Comparison of ENCODE assay signal across 1 cellular context in the genomic region with DNA sequence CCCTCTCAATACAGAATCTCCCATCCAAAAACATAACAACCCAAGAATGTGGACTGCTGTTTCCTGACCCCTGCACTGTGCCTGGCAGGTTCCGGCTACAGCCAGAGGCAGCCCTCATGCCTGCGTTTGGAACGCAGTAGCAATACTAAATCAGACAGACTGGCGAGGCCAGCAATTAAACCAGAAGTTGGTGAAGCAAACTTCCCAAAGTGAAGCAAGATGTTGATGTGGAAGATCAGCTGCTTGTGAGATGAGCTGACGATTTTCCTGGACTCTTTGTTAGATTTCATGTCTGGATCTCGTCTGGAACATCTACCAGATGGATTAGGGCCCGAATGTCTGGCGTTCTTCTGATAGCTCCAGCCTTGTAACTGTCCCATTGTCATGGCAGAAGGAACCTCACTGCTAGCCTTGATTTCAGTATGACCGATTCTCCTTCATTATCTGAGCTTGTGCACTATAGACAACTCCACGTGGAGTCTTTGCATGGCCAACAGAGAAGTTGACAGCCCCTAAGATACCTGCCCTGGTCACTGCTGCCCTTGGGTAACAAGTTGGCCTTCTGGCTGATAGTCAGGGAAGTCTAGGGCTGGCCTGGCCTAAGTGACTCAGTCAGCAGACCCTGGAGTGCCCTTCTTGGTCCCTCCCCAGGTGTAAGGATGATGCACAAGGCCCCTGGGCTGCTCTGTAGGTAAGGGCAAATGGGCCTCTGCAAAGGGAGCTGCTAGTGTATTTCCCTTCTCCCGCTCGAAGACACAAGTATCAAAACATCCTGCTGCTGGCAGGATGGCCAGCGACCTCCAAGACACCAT.
TF ChIP-seq lines count a peak whose summit lies in the region.

No MANE protein-coding gene starts in this region.

TF ChIP-seq in SK-N-SH, 30 proteins besides CTCF, POLR2A, EP300 and RAD21 (continued from another document):
- TF ChIP-seq, protein P1, sequence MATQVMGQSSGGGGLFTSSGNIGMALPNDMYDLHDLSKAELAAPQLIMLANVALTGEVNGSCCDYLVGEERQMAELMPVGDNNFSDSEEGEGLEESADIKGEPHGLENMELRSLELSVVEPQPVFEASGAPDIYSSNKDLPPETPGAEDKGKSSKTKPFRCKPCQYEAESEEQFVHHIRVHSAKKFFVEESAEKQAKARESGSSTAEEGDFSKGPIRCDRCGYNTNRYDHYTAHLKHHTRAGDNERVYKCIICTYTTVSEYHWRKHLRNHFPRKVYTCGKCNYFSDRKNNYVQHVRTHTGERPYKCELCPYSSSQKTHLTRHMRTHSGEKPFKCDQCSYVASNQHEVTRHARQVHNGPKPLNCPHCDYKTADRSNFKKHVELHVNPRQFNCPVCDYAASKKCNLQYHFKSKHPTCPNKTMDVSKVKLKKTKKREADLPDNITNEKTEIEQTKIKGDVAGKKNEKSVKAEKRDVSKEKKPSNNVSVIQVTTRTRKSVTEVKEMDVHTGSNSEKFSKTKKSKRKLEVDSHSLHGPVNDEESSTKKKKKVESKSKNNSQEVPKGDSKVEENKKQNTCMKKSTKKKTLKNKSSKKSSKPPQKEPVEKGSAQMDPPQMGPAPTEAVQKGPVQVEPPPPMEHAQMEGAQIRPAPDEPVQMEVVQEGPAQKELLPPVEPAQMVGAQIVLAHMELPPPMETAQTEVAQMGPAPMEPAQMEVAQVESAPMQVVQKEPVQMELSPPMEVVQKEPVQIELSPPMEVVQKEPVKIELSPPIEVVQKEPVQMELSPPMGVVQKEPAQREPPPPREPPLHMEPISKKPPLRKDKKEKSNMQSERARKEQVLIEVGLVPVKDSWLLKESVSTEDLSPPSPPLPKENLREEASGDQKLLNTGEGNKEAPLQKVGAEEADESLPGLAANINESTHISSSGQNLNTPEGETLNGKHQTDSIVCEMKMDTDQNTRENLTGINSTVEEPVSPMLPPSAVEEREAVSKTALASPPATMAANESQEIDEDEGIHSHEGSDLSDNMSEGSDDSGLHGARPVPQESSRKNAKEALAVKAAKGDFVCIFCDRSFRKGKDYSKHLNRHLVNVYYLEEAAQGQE (IDR thresholded peaks at IDR 0.05; ENCODE audit: low read depth, low read length) = no peak
